In the genomic region with DNA sequence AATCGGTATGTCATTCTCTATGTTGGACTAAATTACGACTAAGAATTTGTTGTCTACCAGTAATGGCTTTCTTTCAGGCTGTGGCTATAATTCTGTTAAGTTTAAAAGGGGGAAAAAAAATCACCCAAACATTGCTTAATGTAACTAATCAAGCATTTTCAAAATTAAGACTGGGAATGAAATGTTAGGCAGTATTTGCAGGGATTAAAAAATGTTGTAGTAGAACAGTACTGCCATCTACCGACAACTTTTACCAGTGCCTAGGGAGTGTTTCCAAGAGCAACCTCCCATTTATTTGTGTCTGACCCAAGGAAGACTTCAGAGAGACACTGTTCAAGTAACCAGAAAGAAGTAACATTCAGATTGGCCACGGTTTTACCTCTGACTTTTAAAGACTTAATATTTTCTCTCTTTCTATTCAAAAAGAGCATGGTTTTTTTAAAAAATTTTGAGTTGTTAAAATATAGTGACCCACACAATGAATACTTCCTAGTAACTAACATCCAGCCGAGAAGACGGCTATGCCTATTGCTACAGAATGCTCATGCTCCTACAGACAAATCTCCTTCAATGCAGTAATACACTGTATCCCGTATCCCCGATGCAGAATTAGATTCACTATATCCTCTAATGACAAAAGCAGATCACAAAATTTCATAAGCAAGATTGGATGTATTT, we compare ENCODE assay signal across 8 cellular contexts.
DNase-seq lines count a peak whose midpoint lies in the region; ATAC-seq, FAIRE-seq and TF ChIP-seq lines count a peak whose summit lies in the region.

No MANE protein-coding gene starts in this region.

- H3K4me1 ChIP-seq in testis: peaks cover 11% of the 10 kb centered on the region

- H3K4me3 ChIP-seq in testis: no peak overlapping the region

- DNase-seq in activated CD4-positive, alpha-beta T cell treated with anti-CD3 and anti-CD28 coated beads for 36 hours: peak; percentile 12
- no peak for DNase-seq in activated CD4-positive, alpha-beta T cell treated with anti-CD3 and anti-CD28 coated beads, Interleukin-2, amount 50 U/mL, for 4 hours
- DNase-seq in NCI-H69 (lab: John Stamatoyannopoulos, UW) (peak; percentile 79), brain pericyte (ENCODE audit: low read depth, low spot score) (peak; percentile 29), testis (peak; percentile 46)

- POLR2A ChIA-PET in activated CD4-positive, alpha-beta T cell treated with anti-CD3 and anti-CD28 coated beads for 36 hours (lab: Charles Lee): no interaction called here

- no peaks in the 10 kb centered on the region for H3K9me3 Mint-ChIP-seq in activated CD4-positive, alpha-beta T cell treated with anti-CD3 and anti-CD28 coated beads for 36 hours (ENCODE audit: low read depth)

- CTCF ChIA-PET in activated CD4-positive, alpha-beta T cell treated with anti-CD3 and anti-CD28 coated beads for 36 hours (lab: Charles Lee): interaction anchor here (0.7 kb wide), 1 partner anchor 124 kb away, joined by 5 read pairs; no protein-coding TSS in a partner anchor

- intact Hi-C loops in activated CD4-positive, alpha-beta T cell treated with anti-CD3 and anti-CD28 coated beads for 36 hours (cut with DNase I, micrococcal nuclease): loop anchor here (1.0 to 2.0 kb wide), 6 partner anchors 739 to 1047 kb away; no protein-coding TSS in a partner anchor
- intact Hi-C loops in testis (cut with DNase I; ENCODE audit: low total_unique reads): no loop called here

- 66 to 68% methylated on average over 8 of the region's 8 CpGs for WGBS in testis, 2 donors

- peak; percentile 98 for FAIRE-seq in islet of Langerhans (lab: Jason Lieb, UNC)

- peaks cover 7% of the 10 kb centered on the region for H3K4me1 Mint-ChIP-seq in activated CD4-positive, alpha-beta T cell treated with anti-CD3 and anti-CD28 coated beads for 36 hours

- no peak for ATAC-seq in activated CD4-positive, alpha-beta T cell treated with anti-CD3 and anti-CD28 coated beads for 36 hours
- ATAC-seq in HG03432 (IDR thresholded peaks at IDR 0.05; ENCODE audit: unreplicated experiment) (peak; percentile 73), HG03521 (IDR thresholded peaks at IDR 0.05; ENCODE audit: unreplicated experiment) (no peak)

- TF ChIP-seq POLR2A in testis (IDR thresholded peaks at IDR 0.05): no peak

- H3K27me3 Mint-ChIP-seq in activated CD4-positive, alpha-beta T cell treated with anti-CD3 and anti-CD28 coated beads for 36 hours: no peaks in the 10 kb centered on the region

- no peaks in the 10 kb centered on the region for H3K36me3 ChIP-seq in testis (ENCODE audit: low read depth, missing control alignments)

- no peak overlapping the region for H3K27ac Mint-ChIP-seq in activated CD4-positive, alpha-beta T cell treated with anti-CD3 and anti-CD28 coated beads for 36 hours

- H3K9me3 ChIP-seq in testis: no peaks in the 10 kb centered on the region

- no peaks in the 10 kb centered on the region for H3K36me3 Mint-ChIP-seq in activated CD4-positive, alpha-beta T cell treated with anti-CD3 and anti-CD28 coated beads for 36 hours (ENCODE audit: low read depth)

- no peak overlapping the region for H3K27ac ChIP-seq in testis

- H3K4me3 Mint-ChIP-seq in activated CD4-positive, alpha-beta T cell treated with anti-CD3 and anti-CD28 coated beads for 36 hours: no peak overlapping the region

- no peaks in the 10 kb centered on the region for H3K27me3 ChIP-seq in testis

- TF ChIP-seq CTCF in testis (IDR thresholded peaks at IDR 0.05): peak; percentile 63 to 71 (median 71)

Comparison
In these comparisons a context has a peak if more than half of its experiments do, and no peak if none do; other contexts are left out.
1. DNase-seq: peak in activated CD4-positive, alpha-beta T cell treated with anti-CD3 and anti-CD28 coated beads for 36 hours (single experiment), NCI-H69 (single experiment), brain pericyte (single experiment) and testis (single experiment); none in activated CD4-positive, alpha-beta T cell treated with anti-CD3 and anti-CD28 coated beads, Interleukin-2, amount 50 U/mL, for 4 hours (0 of 2).